8 cellular contexts compared by ENCODE assay signal in the genomic region with DNA sequence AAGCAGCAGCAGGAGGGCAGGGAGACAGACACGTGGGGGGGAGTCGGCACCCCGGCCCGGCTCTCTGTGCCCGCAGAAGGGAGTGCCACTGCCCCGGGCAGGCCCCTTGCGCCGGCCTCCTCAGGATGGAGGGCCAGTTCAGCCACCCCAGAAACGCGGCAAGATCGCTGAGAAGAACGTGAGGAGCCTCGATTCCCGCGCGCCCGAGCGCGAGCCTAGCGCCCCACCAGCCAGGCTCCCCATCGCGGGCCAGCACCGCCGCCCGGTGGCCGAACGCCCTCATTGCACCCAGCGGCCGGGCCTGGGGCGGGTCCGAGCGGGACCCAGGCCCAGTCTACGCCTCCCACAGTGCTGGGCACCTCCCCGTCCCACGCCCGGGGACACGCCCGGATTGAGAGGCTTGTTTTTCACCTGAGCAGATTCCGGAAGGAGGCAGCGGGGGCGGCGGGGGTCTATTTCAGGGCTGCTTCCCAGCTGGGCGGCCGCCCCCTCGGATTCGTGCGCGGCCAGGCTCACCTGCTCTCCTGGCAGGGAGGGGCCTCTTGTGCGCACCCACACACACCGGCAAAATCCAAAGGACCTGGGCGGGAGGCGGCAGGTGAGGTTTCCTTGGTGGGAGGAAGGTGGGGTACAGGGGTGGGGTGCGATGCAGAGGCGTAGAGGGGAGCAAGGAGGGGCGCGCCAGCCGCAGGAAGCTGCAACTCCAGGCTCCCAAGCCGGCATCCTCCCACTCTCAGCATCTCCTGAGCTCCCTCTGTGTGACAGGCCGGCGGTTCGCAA. TPM values are rescaled to one million over a fixed set of nuclear protein-coding genes. Genes with fewer than 3 reads are reported as not detected.
DNase-seq lines count a peak whose midpoint lies in the region; ATAC-seq and TF ChIP-seq lines count a peak whose summit lies in the region.

No MANE protein-coding gene starts in this region.

- H3K36me3 ChIP-seq in PC-3 (ENCODE audit: low read depth, low read length) (no peaks in the 10 kb centered on the region), ovary (no peaks in the 10 kb centered on the region)

- no peak overlapping the region for H3K9ac ChIP-seq in PC-3 (ENCODE audit: low read length)

- H3K9me3 Mint-ChIP-seq in activated T-helper 2 cell treated with anti-CD3 and anti-CD28 coated beads, Interferon-gamma antibody, Interleukin-2, Interleukin-4, amounts not matched to agents 10 μg/mL and 5 μg/mL and 100 μg/mL, durations not matched to agents 14 hours and 24 hours and 36 hours = no peaks in the 10 kb centered on the region
- no peaks in the 10 kb centered on the region for H3K9me3 Mint-ChIP-seq in type B pancreatic cell

- H3K4me1 ChIP-seq in PC-3 (ENCODE audit: insufficient read depth, low read length) (peaks cover 3% of the 10 kb centered on the region; the same call in 1 of the 2 replicates), foreskin keratinocyte (no peaks in the 10 kb centered on the region), ovary (ENCODE audit: insufficient read depth) (peaks cover 3% of the 10 kb centered on the region)

- CTCF ChIA-PET in PC-3 (lab: Charles Lee) = interaction anchor here (0.5 to 2.6 kb wide), 4 partner anchors 97 to 185 kb away, joined by 3 to 16 read pairs (median 4); no protein-coding TSS in a partner anchor

- no TSS peak for BruUV-seq in PC-3 (replicated peaks; lab: Mats Ljungman, UMichigan)

- no peaks in the 10 kb centered on the region for H3F3A ChIP-seq in PC-3 (ENCODE audit: low read length, unreplicated experiment)

- no peak for TF ChIP-seq EP300 in ovary (IDR thresholded peaks at IDR 0.05)

- H3K4me3 Mint-ChIP-seq in activated T-helper 2 cell treated with anti-CD3 and anti-CD28 coated beads, Interferon-gamma antibody, Interleukin-2, Interleukin-4, amounts not matched to agents 10 μg/mL and 5 μg/mL and 100 μg/mL, durations not matched to agents 14 hours and 24 hours and 36 hours (ENCODE audit: low read depth) = no peak overlapping the region
- H3K4me3 Mint-ChIP-seq in type B pancreatic cell = peak overlapping the region; percentile 35

- peaks cover 22% of the 10 kb centered on the region for H3K27me3 ChIP-seq in PC-3 (ENCODE audit: low read length)
- peaks cover 63% of the 10 kb centered on the region for H3K27me3 ChIP-seq in foreskin keratinocyte
- no peaks in the 10 kb centered on the region for H3K27me3 ChIP-seq in ovary

- peak; percentile 95 for DNase-seq in AG20443 (ENCODE audit: low spot score)
- peak; percentile 52 for DNase-seq in PC-3
- DNase-seq in activated T-helper 2 cell treated with anti-CD3 and anti-CD28 coated beads, Interferon-gamma antibody, Interleukin-2, Interleukin-4, amounts not matched to agents 10 μg/mL and 5 μg/mL and 100 μg/mL, durations not matched to agents 14 hours and 24 hours and 36 hours (ENCODE audit: low spot score) = peak; percentile 44
- no peak for DNase-seq in foreskin keratinocyte
- peak; percentile 42 to 78 (median 61) for DNase-seq in ovary
- peak; percentile 90 for DNase-seq in type B pancreatic cell (ENCODE audit: extremely low spot score, unreplicated experiment)
- DNase-seq in NCI-H526 treated with DMSO at 0.1 percent for 48 hours (lab: John Stamatoyannopoulos, UW) = no peak

- H3K27me3 Mint-ChIP-seq in activated T-helper 2 cell treated with anti-CD3 and anti-CD28 coated beads, Interferon-gamma antibody, Interleukin-2, Interleukin-4, amounts not matched to agents 10 μg/mL and 5 μg/mL and 100 μg/mL, durations not matched to agents 14 hours and 24 hours and 36 hours (ENCODE audit: low read depth) = peaks cover 60% of the 10 kb centered on the region
- peaks cover 55% of the 10 kb centered on the region for H3K27me3 Mint-ChIP-seq in type B pancreatic cell

- H3K4me2 ChIP-seq in PC-3 (ENCODE audit: low read length) = peak overlapping the region; percentile 75

- ATAC-seq in GM21381 (IDR thresholded peaks at IDR 0.05; ENCODE audit: unreplicated experiment) (peak; percentile 51), PC-3 (peak; percentile 78), foreskin keratinocyte (peak; percentile 68)

- no peaks in the 10 kb centered on the region for H3K36me3 Mint-ChIP-seq in activated T-helper 2 cell treated with anti-CD3 and anti-CD28 coated beads, Interferon-gamma antibody, Interleukin-2, Interleukin-4, amounts not matched to agents 10 μg/mL and 5 μg/mL and 100 μg/mL, durations not matched to agents 14 hours and 24 hours and 36 hours (ENCODE audit: low read depth)
- no peaks in the 10 kb centered on the region for H3K36me3 Mint-ChIP-seq in type B pancreatic cell

- peak; percentile 94 for TF ChIP-seq CTCF in PC-3 (conservative IDR thresholded peaks at IDR 0.05; ENCODE audit: low read depth, low read length)
- peak; percentile 97 for TF ChIP-seq CTCF in foreskin keratinocyte (conservative IDR thresholded peaks at IDR 0.05)
- TF ChIP-seq CTCF in ovary (IDR thresholded peaks at IDR 0.05) = peak; percentile 83 to 95 (median 91)
- peak; percentile 100 for TF ChIP-seq CTCF in type B pancreatic cell (conservative IDR thresholded peaks at IDR 0.05)

- no peak overlapping the region for H3K27ac Mint-ChIP-seq in activated T-helper 2 cell treated with anti-CD3 and anti-CD28 coated beads, Interferon-gamma antibody, Interleukin-2, Interleukin-4, amounts not matched to agents 10 μg/mL and 5 μg/mL and 100 μg/mL, durations not matched to agents 14 hours and 24 hours and 36 hours
- H3K27ac Mint-ChIP-seq in type B pancreatic cell = no peak overlapping the region

- no peaks in the 10 kb centered on the region for H4K20me1 ChIP-seq in PC-3 (ENCODE audit: low read length)

- H3K9me3 ChIP-seq in PC-3 (ENCODE audit: low read length) (0 out of 2 replicates have a peak, but pooled peaks cover 2% of the 10 kb centered on the region), ovary (no peaks in the 10 kb centered on the region)

- H3K4me3 ChIP-seq in PC-3 (ENCODE audit: low read length) (peak overlapping the region; percentile 45), ovary (no peak overlapping the region)

- intact Hi-C loops in PC-3 (cut with micrococcal nuclease) (loop anchor here (1.0 to 5.0 kb wide), 2 partner anchors 100 to 388 kb away; no protein-coding TSS in a partner anchor), ovary (cut with DNase I) (loop anchor here (5.0 to 10.0 kb wide), 5 partner anchors 100 to 568 kb away; partner anchors contain the start of genes IP6K3 (in 2 of the 4) and UQCC2 (in 2 of the 4))
- intact Hi-C loops in activated T-helper 2 cell treated with anti-CD3 and anti-CD28 coated beads, Interferon-gamma antibody, Interleukin-2, Interleukin-4, amounts not matched to agents 10 μg/mL and 5 μg/mL and 100 μg/mL, durations not matched to agents 14 hours and 24 hours and 36 hours (cut with micrococcal nuclease) = loop anchor here (2.0 to 5.0 kb wide), 2 partner anchors 100 to 383 kb away; no protein-coding TSS in a partner anchor

- POLR2A ChIA-PET in PC-3 (lab: Charles Lee; ENCODE audit: unreplicated experiment) = no interaction called here

- H3K4me1 Mint-ChIP-seq in activated T-helper 2 cell treated with anti-CD3 and anti-CD28 coated beads, Interferon-gamma antibody, Interleukin-2, Interleukin-4, amounts not matched to agents 10 μg/mL and 5 μg/mL and 100 μg/mL, durations not matched to agents 14 hours and 24 hours and 36 hours (ENCODE audit: low read depth) = no peaks in the 10 kb centered on the region
- H3K4me1 Mint-ChIP-seq in type B pancreatic cell (ENCODE audit: unreplicated experiment) = peaks cover 4% of the 10 kb centered on the region

- H3K79me2 ChIP-seq in PC-3 (ENCODE audit: low read length) = no peaks in the 10 kb centered on the region

- TF ChIP-seq POLR2A in ovary (IDR thresholded peaks at IDR 0.05) = no peak

- no peaks in the 10 kb centered on the region for H3K9me2 ChIP-seq in PC-3 (replicated peaks; ENCODE audit: low read length)

- H3K27ac ChIP-seq in PC-3 (ENCODE audit: low read length) (no peak overlapping the region), foreskin keratinocyte (no peak overlapping the region), ovary (no peak overlapping the region)

- 7 to 12% (median 9%) methylated on average over 42 to 61 of the region's 61 CpGs for WGBS in ovary, 3 donors

- H2AFZ ChIP-seq in PC-3 (ENCODE audit: low read length) = peak overlapping the region; percentile 73

RNA-seq across cellular contexts. Expression of gene GRM4, which starts 9.0 kb away (rescaled TPM):
- total RNA-seq in PC-3 (2014; rRNA removed) (not detected in 2 replicates), foreskin keratinocyte (0.04 and 0.07 TPM in 2 replicates), ovary (under 1 TPM in 5 of 7 donors, not detected in 2; under 0.01 to 0.37 (median 0.15) TPM), type B pancreatic cell (ENCODE audit: low replicate concordance) (2.2 and 4.2 TPM in 2 replicates)
- not detected in 2 replicates for total RNA-seq in activated T-helper 2 cell treated with anti-CD3 and anti-CD28 coated beads, Interferon-gamma antibody, Interleukin-2, Interleukin-4, amounts not matched to agents 10 μg/mL and 5 μg/mL and 100 μg/mL, durations not matched to agents 14 hours and 24 hours and 36 hours
- polyA plus RNA-seq in foreskin keratinocyte (0.03 TPM in 1 of 2 replicates, not detected in the other), ovary (under 1 TPM; 0.05 to 0.06 TPM)

Comparison
In these comparisons a context has a peak if more than half of its experiments do, and no peak if none do; other contexts are left out.
1. DNase-seq: peak in AG20443 (single experiment), PC-3 (single experiment), activated T-helper 2 cell treated with anti-CD3 and anti-CD28 coated beads, Interferon-gamma antibody, Interleukin-2, Interleukin-4, amounts not matched to agents 10 μg/mL and 5 μg/mL and 100 μg/mL, durations not matched to agents 14 hours and 24 hours and 36 hours (single experiment), ovary (5 of 5) and type B pancreatic cell (single experiment); none in foreskin keratinocyte (0 of 2) and NCI-H526 treated with DMSO at 0.1 percent for 48 hours (single experiment).
2. Peak in every context shown above with its lines, with median percentiles within 50 percentile points of each other: ATAC-seq and CTCF ChIP-seq.